1 cellular context compared by ENCODE assay signal in genomic region chr20:13783528-13783927, GRCh38.
TF ChIP-seq lines count a peak whose summit lies in the region.

No MANE protein-coding gene starts in this region.

TF ChIP-seq in HEK293, 187 proteins besides CTCF, POLR2A, EP300 and RAD21 (continued from another document):
- no peak for TF ChIP-seq ZNF26 (tag by site-specific recombination; IDR thresholded peaks at IDR 0.05)
- no peak for TF ChIP-seq ZNF354C (tag by site-specific recombination; IDR thresholded peaks at IDR 0.05; ENCODE audit: borderline replicate concordance, low read depth)
- TF ChIP-seq SALL2 (tag by site-specific recombination; IDR thresholded peaks at IDR 0.05; ENCODE audit: borderline replicate concordance), result no peak
- no peak for TF ChIP-seq ZNF16 (tag by site-specific recombination; IDR thresholded peaks at IDR 0.05; ENCODE audit: low read depth)
- no peak for TF ChIP-seq ZNF266 (tag by site-specific recombination; IDR thresholded peaks at IDR 0.05; ENCODE audit: low read depth)
- TF ChIP-seq ZNF560 (tag by site-specific recombination; IDR thresholded peaks at IDR 0.05; ENCODE audit: borderline replicate concordance), result no peak
